Comparison of ENCODE assay signal across 14 cellular contexts in the genomic region with DNA sequence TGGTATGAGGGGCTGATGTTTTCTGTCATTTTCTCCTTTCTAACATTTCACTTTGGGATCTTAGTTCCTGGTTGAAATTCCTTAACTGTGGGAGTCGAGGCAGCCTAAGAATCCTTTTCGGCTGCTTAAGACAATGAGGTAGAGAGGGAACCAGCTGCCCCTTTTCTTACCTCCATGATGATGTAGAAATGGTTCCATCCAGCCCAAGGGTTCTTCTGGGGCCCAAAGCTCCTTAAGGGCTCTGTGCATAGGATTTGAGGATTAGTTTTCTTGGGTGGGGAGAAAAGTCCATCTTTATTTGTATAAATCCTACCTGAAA. TPM values are rescaled to one million over a fixed set of nuclear protein-coding genes. Genes with fewer than 3 reads are reported as not detected.
DNase-seq lines count a peak whose midpoint lies in the region; ATAC-seq and TF ChIP-seq lines count a peak whose summit lies in the region.
"Had no signal": no experiment of that assay in that cellular context is flagged by ENCODE, and none has a peak within 500 bp of the region (broad histone marks: within the 10 kb centered on the region; RNA-seq: fewer than 3 reads in every experiment).

No MANE protein-coding gene starts in this region.

- H3K36me3 Mint-ChIP-seq in activated naive CD4-positive, alpha-beta T cell treated with anti-CD3 and anti-CD28 coated beads, Interleukin-2, amount 50 U/mL, for 24 hours, result peaks cover 7% of the 10 kb centered on the region
- H3K36me3 Mint-ChIP-seq in T-helper 17 cell (ENCODE audit: low read depth) (peaks cover 3% of the 10 kb centered on the region), chondrocyte (ENCODE audit: low read depth) (peaks cover 11% of the 10 kb centered on the region), type B pancreatic cell (peaks cover 11% of the 10 kb centered on the region)

- no peaks in the 10 kb centered on the region for H3K9me3 ChIP-seq in T-helper 17 cell (ENCODE audit: control insufficient read depth, low read length, poor library complexity, severe bottlenecking)

- ATAC-seq in T-helper 17 cell (no peak), HG03439 (IDR thresholded peaks at IDR 0.05; ENCODE audit: unreplicated experiment) (no peak), HG02981 (IDR thresholded peaks at IDR 0.05; ENCODE audit: unreplicated experiment) (no peak)
- ATAC-seq: heart right ventricle had no signal

- H3K4me1 Mint-ChIP-seq in activated naive CD4-positive, alpha-beta T cell treated with anti-CD3 and anti-CD28 coated beads, Interleukin-2, amount 50 U/mL, for 24 hours, result peaks cover 59% of the 10 kb centered on the region
- H3K4me1 Mint-ChIP-seq in T-helper 17 cell (peaks cover 40% of the 10 kb centered on the region), chondrocyte (ENCODE audit: low read depth) (peaks cover 68% of the 10 kb centered on the region), type B pancreatic cell (ENCODE audit: unreplicated experiment) (peaks cover 13% of the 10 kb centered on the region)

- no peaks in the 10 kb centered on the region for H3K9me3 Mint-ChIP-seq in activated naive CD4-positive, alpha-beta T cell treated with anti-CD3 and anti-CD28 coated beads, Interleukin-2, amount 50 U/mL, for 24 hours
- H3K9me3 Mint-ChIP-seq in chondrocyte (ENCODE audit: low read depth) (no peaks in the 10 kb centered on the region), type B pancreatic cell (no peaks in the 10 kb centered on the region)

- DNase-seq in activated naive CD4-positive, alpha-beta T cell (lab: John Stamatoyannopoulos, UW), result no peak
- DNase-seq in T-helper 17 cell (no peak), chondrocyte (ENCODE audit: low spot score) (no peak), type B pancreatic cell (ENCODE audit: extremely low spot score, unreplicated experiment) (no peak), DMS79 treated with DMSO at 0.1 percent for 48 hours (lab: John Stamatoyannopoulos, UW) (no peak)
- DNase-seq: effector CD4-positive, alpha-beta T cell; heart right ventricle; Kasumi-1; NCI-H1436 treated with DMSO at 0.1 percent for 48 hours; NCI-H226; stimulated activated CD4-positive, alpha-beta T cell treated with anti-CD3 and anti-CD28 coated beads, Interleukin-4, amount 100 ng/mL, for 4 hours had no signal

- TF ChIP-seq CTCF in chondrocyte (IDR thresholded peaks at IDR 0.05) (no peak), type B pancreatic cell (conservative IDR thresholded peaks at IDR 0.05) (no peak)

- peak overlapping the region; percentile 4 for H3K4me3 Mint-ChIP-seq in activated naive CD4-positive, alpha-beta T cell treated with anti-CD3 and anti-CD28 coated beads, Interleukin-2, amount 50 U/mL, for 24 hours
- peak overlapping the region; percentile 44 for H3K4me3 Mint-ChIP-seq in T-helper 17 cell
- no peak overlapping the region for H3K4me3 Mint-ChIP-seq in chondrocyte (ENCODE audit: unreplicated experiment)
- H3K4me3 Mint-ChIP-seq in type B pancreatic cell, result no peak overlapping the region

- H3K27ac Mint-ChIP-seq in activated naive CD4-positive, alpha-beta T cell treated with anti-CD3 and anti-CD28 coated beads, Interleukin-2, amount 50 U/mL, for 24 hours, result peak overlapping the region; percentile 90
- peak overlapping the region; percentile 54 for H3K27ac Mint-ChIP-seq in T-helper 17 cell
- peak overlapping the region; percentile 19 for H3K27ac Mint-ChIP-seq in chondrocyte (ENCODE audit: unreplicated experiment)
- peak overlapping the region; percentile 11 for H3K27ac Mint-ChIP-seq in type B pancreatic cell

- H3K27me3 Mint-ChIP-seq in activated naive CD4-positive, alpha-beta T cell treated with anti-CD3 and anti-CD28 coated beads, Interleukin-2, amount 50 U/mL, for 24 hours, result no peaks in the 10 kb centered on the region
- H3K27me3 Mint-ChIP-seq in T-helper 17 cell (no peaks in the 10 kb centered on the region), chondrocyte (ENCODE audit: low read depth) (no peaks in the 10 kb centered on the region), type B pancreatic cell (no peaks in the 10 kb centered on the region)

RNA-seq across cellular contexts. Expression of gene SYNJ2, which starts 33.5 kb away (rescaled TPM):
- total RNA-seq in T-helper 17 cell (10 to 100 TPM; 43.6 to 45.0 TPM), chondrocyte (29.2 to 54.5 TPM (median 53.1 TPM) in 3 replicates), type B pancreatic cell (ENCODE audit: low replicate concordance) (17.0 and 31.2 TPM in 2 replicates)

Comparison
In these comparisons a context has a peak if more than half of its experiments do, and no peak if none do; other contexts are left out.
1. H3K27ac Mint-ChIP-seq: peak in every context shown above with its lines; median percentile 90 in activated naive CD4-positive, alpha-beta T cell treated with anti-CD3 and anti-CD28 coated beads, Interleukin-2, amount 50 U/mL, for 24 hours; 54 in T-helper 17 cell; 19 in chondrocyte; 11 in type B pancreatic cell.
2. H3K4me3 Mint-ChIP-seq: peak in activated naive CD4-positive, alpha-beta T cell treated with anti-CD3 and anti-CD28 coated beads, Interleukin-2, amount 50 U/mL, for 24 hours (single experiment) and T-helper 17 cell (single experiment); none in chondrocyte (single experiment) and type B pancreatic cell (single experiment).